In genomic region chr7:97064972-97065587, GRCh38 we compare ENCODE assay signal across 8 cellular contexts. TPM values are rescaled to one million over a fixed set of nuclear protein-coding genes. Genes with fewer than 3 reads are reported as not detected.
DNase-seq lines count a peak whose midpoint lies in the region; ATAC-seq and TF ChIP-seq lines count a peak whose summit lies in the region.

No MANE protein-coding gene starts in this region.

- no peaks in the 10 kb centered on the region for H3K36me3 ChIP-seq in HEK293 (ENCODE audit: control insufficient read depth in 2 of 2, insufficient read depth in 1 of 2, low read length in 2 of 2)

- POLR2A ChIA-PET in HEK293 (lab: Yijun Ruan, JAX) = no interaction called here

- H3K9me3 Mint-ChIP-seq in naive B cell = peaks cover 0 to 8% (median 5%) of the 10 kb centered on the region in 7 donors

- no peaks in the 10 kb centered on the region for H3K4me1 ChIP-seq in HEK293 (ENCODE audit: control insufficient read depth, insufficient read depth, low read length)

- ATAC-seq in esophagus mucosa = peak; percentile 64
- peak; percentile 58 to 64 for ATAC-seq in naive B cell (ENCODE audit: low read depth in 2 of 2)
- no peak for ATAC-seq in HG03571 (IDR thresholded peaks at IDR 0.05; ENCODE audit: unreplicated experiment)

- H3K4me1 Mint-ChIP-seq in naive B cell = no peaks in the 10 kb centered on the region

- H3K27ac Mint-ChIP-seq in naive B cell = peak overlapping the region in 1 of 6 donors; percentile 30

- H3K27me3 Mint-ChIP-seq in naive B cell = peaks cover 0 to 16% (median 3%) of the 10 kb centered on the region in 3 donors

- peaks cover 0 to under 1% of the 10 kb centered on the region in 2 donors for H3K36me3 Mint-ChIP-seq in naive B cell

- DNase-seq in stimulated activated CD4-positive, alpha-beta T cell treated with anti-CD3 and anti-CD28 coated beads, Interleukin-4, amount 100 ng/mL, for 24 hours = peak; percentile 32
- no peak for DNase-seq in stimulated activated CD4-positive, alpha-beta T cell treated with anti-CD3 and anti-CD28 coated beads, Interleukin-4, amount 100 ng/mL, for 4 hours
- DNase-seq in NCI-H1048 (lab: John Stamatoyannopoulos, UW) (peak; percentile 1), SK-MEL-5 (ENCODE audit: low read depth, low spot score) (peak; percentile 83), naive B cell (peak; percentile 9)

- H3K9me3 ChIP-seq in HEK293 (ENCODE audit: control insufficient read depth, insufficient read depth, low read depth, low read length) = no peaks in the 10 kb centered on the region

- no peak overlapping the region for H3K27ac ChIP-seq in HEK293 (ENCODE audit: extremely low read depth, low read depth, low read length)

- in situ Hi-C loops in SK-MEL-5 (cut with HindIII; ENCODE audit: low pct_unique_long_range_greater_than_20kb, low sequenced_read_pairs) = no loop called here

- TF ChIP-seq CTCF in HEK293 (tag by site-specific recombination; IDR thresholded peaks at IDR 0.05) = no peak

- no peak overlapping the region for H3K4me3 ChIP-seq in HEK293 (ENCODE audit: low read depth, low read length)

- H3K4me3 Mint-ChIP-seq in naive B cell = no peak overlapping the region

- CTCF ChIA-PET in HEK293 (lab: Yijun Ruan, JAX) = interaction anchor here (0.6 to 2.0 kb wide), 20 partner anchors 9 to 1351 kb away, joined by 3 to 14 read pairs (median 4); partner anchors contain the start of gene SDHAF3

TF ChIP-seq in HEK293, 187 proteins besides CTCF, POLR2A, EP300 and RAD21:
- TF ChIP-seq ZSCAN30 (tag by site-specific recombination; IDR thresholded peaks at IDR 0.05) = no peak
- no peak for TF ChIP-seq BCL11B (tag by site-specific recombination; IDR thresholded peaks at IDR 0.05; ENCODE audit: low read depth)
- TF ChIP-seq ZNF677 (tag by site-specific recombination; IDR thresholded peaks at IDR 0.05) = no peak
- TF ChIP-seq ZNF660 (tag by site-specific recombination; IDR thresholded peaks at IDR 0.05) = 0 out of 2 replicates have a peak, but pooled peaks have one; percentile 34
- no peak for TF ChIP-seq REPIN1 (tag by site-specific recombination; IDR thresholded peaks at IDR 0.05; ENCODE audit: low read depth)
- TF ChIP-seq ZNF792 (tag by site-specific recombination; IDR thresholded peaks at IDR 0.05) = 0 out of 2 replicates have a peak, but pooled peaks have one; percentile 56
- no peak for TF ChIP-seq PRDM1 (tag by site-specific recombination; IDR thresholded peaks at IDR 0.05)
- peak; percentile 77 for TF ChIP-seq ZNF2 (tag by site-specific recombination; IDR thresholded peaks at IDR 0.05)
- peak; percentile 68 for TF ChIP-seq ZNF654 (tag by site-specific recombination; IDR thresholded peaks at IDR 0.05; ENCODE audit: low read depth)

RNA-seq across cellular contexts. Expression of gene DLX5, which starts 40.4 kb away (rescaled TPM):
- total RNA-seq in SK-MEL-5 (2014; rRNA removed; shearing (Covaris generic)) = 0.87 and 1.5 TPM in 2 replicates
- polyA plus RNA-seq in SK-MEL-5 (2015; cell fraction: cytosol; rRNA removed) = 3.7 and 4.7 TPM in 2 replicates
- polyA plus RNA-seq in SK-MEL-5 (2015; cell fraction: nucleus; rRNA removed) = 1.5 and 1.6 TPM in 2 replicates
- 3.5 TPM for total RNA-seq in esophagus mucosa
- not detected for polyA plus RNA-seq in naive B cell (ENCODE audit: low read depth in 6 of 6)

RNA-seq across cellular contexts. Expression of gene SDHAF3, which starts 52.4 kb away (rescaled TPM):
- total RNA-seq in SK-MEL-5 (2014; rRNA removed; shearing (Covaris generic)) = 37.4 and 43.2 TPM in 2 replicates
- polyA plus RNA-seq in SK-MEL-5 (2015; cell fraction: cytosol; rRNA removed) = 17.5 and 27.1 TPM in 2 replicates
- polyA plus RNA-seq in SK-MEL-5 (2015; cell fraction: nucleus; rRNA removed) = 7.6 and 10.2 TPM in 2 replicates
- 18.5 TPM for total RNA-seq in esophagus mucosa
- 10 to 100 TPM; 28.4 to 58.4 (median 45.1) TPM for polyA plus RNA-seq in naive B cell (ENCODE audit: low read depth in 6 of 6)

RNA-seq across cellular contexts. Expression of gene DLX6, which starts 59.7 kb away (rescaled TPM):
- total RNA-seq in SK-MEL-5 (2014; rRNA removed; shearing (Covaris generic)) = 0.80 and 1.5 TPM in 2 replicates
- 3.8 and 5.9 TPM in 2 replicates for polyA plus RNA-seq in SK-MEL-5 (2015; cell fraction: cytosol; rRNA removed)
- 4.7 and 7.7 TPM in 2 replicates for polyA plus RNA-seq in SK-MEL-5 (2015; cell fraction: nucleus; rRNA removed)
- total RNA-seq in esophagus mucosa = not detected
- polyA plus RNA-seq in naive B cell (ENCODE audit: low read depth in 6 of 6) = not detected

Comparison
In these comparisons a context has a peak if more than half of its experiments do, and no peak if none do; other contexts are left out.
1. DNase-seq: peak in stimulated activated CD4-positive, alpha-beta T cell treated with anti-CD3 and anti-CD28 coated beads, Interleukin-4, amount 100 ng/mL, for 24 hours (single experiment), NCI-H1048 (single experiment), SK-MEL-5 (single experiment) and naive B cell (single experiment); none in stimulated activated CD4-positive, alpha-beta T cell treated with anti-CD3 and anti-CD28 coated beads, Interleukin-4, amount 100 ng/mL, for 4 hours (0 of 2).